8 cellular contexts compared by ENCODE assay signal in the genomic region with DNA sequence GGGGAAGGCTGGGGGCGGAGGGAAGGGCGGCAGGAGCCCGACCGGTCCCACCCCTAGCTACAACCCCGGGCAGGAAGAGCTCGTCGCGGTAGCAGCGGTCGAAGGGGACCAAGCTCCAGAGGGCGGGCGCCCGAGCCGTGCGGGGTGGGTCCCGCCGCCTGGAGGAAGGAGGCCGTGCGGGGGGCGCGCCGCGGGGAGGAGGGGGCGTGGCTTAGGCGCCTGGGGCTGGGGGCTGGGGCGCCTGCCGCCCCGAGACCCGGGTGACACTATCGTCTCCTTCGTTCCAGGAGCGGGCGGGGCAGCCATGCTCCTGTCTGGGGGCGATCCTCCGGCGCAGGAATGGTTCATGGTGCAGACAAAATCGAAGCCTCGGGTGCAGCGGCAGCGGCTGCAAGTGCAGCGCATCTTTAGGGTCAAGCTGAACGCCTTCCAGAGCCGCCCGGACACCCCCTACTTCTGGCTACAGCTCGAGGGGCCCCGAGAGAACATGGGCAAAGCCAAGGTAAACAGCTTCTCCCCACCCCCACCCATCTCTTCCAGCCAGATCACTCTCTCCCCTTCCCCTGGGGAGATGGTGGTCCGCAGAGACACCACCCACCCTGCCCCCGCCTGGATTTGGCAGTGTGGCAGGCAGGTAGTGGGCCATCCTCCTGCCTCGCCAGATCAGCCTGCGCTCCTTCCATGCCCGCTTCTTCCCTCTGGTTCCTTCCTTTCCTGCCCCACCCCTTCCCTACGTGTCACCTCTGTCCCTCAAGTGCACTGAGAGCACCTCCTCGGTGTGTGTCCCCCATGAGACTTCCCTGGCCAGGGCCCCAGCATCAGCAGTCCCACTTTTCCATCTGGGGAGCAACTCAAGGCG. TPM values are rescaled to one million over a fixed set of nuclear protein-coding genes. Genes with fewer than 3 reads are reported as not detected.
DNase-seq lines count a peak whose midpoint lies in the region; ATAC-seq, FAIRE-seq and TF ChIP-seq lines count a peak whose summit lies in the region.

A gene (plus strand): TSS at position 61 of the 859 bp plus-strand sequence. CDS start 244 bp downstream, at position 305.

- H3K4me2 ChIP-seq in HepG2 (ENCODE audit: low read depth, low read length) = peak within 1 kb of the TSS; percentile 83

- H3K4me1 Mint-ChIP-seq in dendritic cell treated with granulocyte-macrophage colony-stimulating factor and Interleukin-4, amounts not matched to agents 40 ng/mL and 50 ng/mL, for 4 days (ENCODE audit: low read depth) = peaks cover 44% of the 10 kb centered on the region

- peak within 1 kb of the TSS; percentile 59 for H3K4me3 Mint-ChIP-seq in dendritic cell treated with granulocyte-macrophage colony-stimulating factor and Interleukin-4, amounts not matched to agents 40 ng/mL and 50 ng/mL, for 4 days

- H2AFZ ChIP-seq in HepG2 (ENCODE audit: low read length) = peak within 1 kb of the TSS; percentile 23

- in situ Hi-C loops in HepG2 (cut with HindIII; ENCODE audit: extremely low pct_ligation_motif_present, low pct_unique_long_range_greater_than_20kb) = no loop called here

- no TSS peak for BruUV-seq in HepG2 (replicated peaks; lab: Mats Ljungman, UMichigan)

- peak within 1 kb of the TSS; percentile 18; the same call in 1 of the 2 replicates for H3K9ac ChIP-seq in HepG2 (ENCODE audit: insufficient read depth, low read depth, low read length)

- H3K27ac ChIP-seq in HepG2 (ENCODE audit: extremely low read length, insufficient read depth, low read length) = no peak within 1 kb of the TSS

- FAIRE-seq in HepG2 (lab: Jason Lieb, UNC) = no peak

- TF ChIP-seq POLR2A in HepG2 (IDR thresholded peaks at IDR 0.05; ENCODE audit: insufficient read depth in 1 of 2, low read depth in 2 of 2, low read length in 2 of 2) = no peak

- peak within 1 kb of the TSS; percentile 54 to 74 (median 62) for H3K4me3 ChIP-seq in HepG2 (replicated peaks in 1 of 3; ENCODE audit: insufficient read depth in 1 of 3, low read depth in 2 of 3, low read length in 3 of 3)

- H3K4me1 ChIP-seq in HepG2 (ENCODE audit: insufficient read depth, low read length) = peaks cover 43% of the 10 kb centered on the region

- POLR2A ChIA-PET in HepG2 (lab: Yijun Ruan, JAX) = interaction anchor here (0.8 to 3.3 kb wide), 10 partner anchors 7 to 33 kb away, joined by 3 to 17 read pairs (median 4); a partner anchor contains a TSS

- 3% methylated on average over 53 of the region's 54 CpGs for WGBS in HepG2 (ENCODE audit: low lambda C conversion rate)

- H3K9me3 Mint-ChIP-seq in dendritic cell treated with granulocyte-macrophage colony-stimulating factor and Interleukin-4, amounts not matched to agents 40 ng/mL and 50 ng/mL, for 4 days = no peaks in the 10 kb centered on the region

- TF ChIP-seq EP300 in HepG2 (IDR thresholded peaks at IDR 0.05; ENCODE audit: low read depth in 2 of 2, low read length in 2 of 2) (no peak), HepG2 (CRISPR knock-in tag; IDR thresholded peaks at IDR 0.05; ENCODE audit: borderline replicate concordance) (no peak)

- peak within 1 kb of the TSS; percentile 40 for H3K27ac Mint-ChIP-seq in dendritic cell treated with granulocyte-macrophage colony-stimulating factor and Interleukin-4, amounts not matched to agents 40 ng/mL and 50 ng/mL, for 4 days

- TF ChIP-seq RAD21 in HepG2 (CRISPR knock-in tag; IDR thresholded peaks at IDR 0.05) = no peak

- CTCF ChIA-PET in HepG2 (lab: Yijun Ruan, JAX; ENCODE audit: low intra/inter-chr PET ratio, low total read pairs) = no interaction called here

- no peak for DNase-seq in activated CD4-positive, CD25-positive, alpha-beta regulatory T cell treated with anti-CD3 and anti-CD28 coated beads, Interleukin-2, amount 50 U/mL, for 72 hours
- DNase-seq in UCSD-AML1 (lab: John Stamatoyannopoulos, UW; ENCODE audit: unreplicated experiment) (peak; percentile 75), HepG2 (ENCODE audit: low spot score) (no peak)
- DNase-seq in stimulated activated CD8-positive, alpha-beta memory T cell treated with anti-CD3 and anti-CD28 coated beads, Interleukin-4, amount 100 ng/mL, for 24 hours (ENCODE audit: low read depth) = peak; percentile 11

- no peaks in the 10 kb centered on the region for H3K79me2 ChIP-seq in HepG2 (ENCODE audit: insufficient read depth, low read length)

- H3K27me3 ChIP-seq in HepG2 (ENCODE audit: control insufficient read depth in 1 of 2, insufficient read depth in 2 of 2, low read length in 2 of 2) = peaks cover 15 to 55% of the 10 kb centered on the region in 2 experiments

- H3K36me3 Mint-ChIP-seq in dendritic cell treated with granulocyte-macrophage colony-stimulating factor and Interleukin-4, amounts not matched to agents 40 ng/mL and 50 ng/mL, for 4 days (ENCODE audit: low read depth) = no peaks in the 10 kb centered on the region

- no peaks in the 10 kb centered on the region for H4K20me1 ChIP-seq in HepG2 (ENCODE audit: insufficient read depth, low read length)

- H3K9me3 ChIP-seq in HepG2 (ENCODE audit: low read length) = no peaks in the 10 kb centered on the region

- peaks cover 14% of the 10 kb centered on the region for H3K27me3 Mint-ChIP-seq in dendritic cell treated with granulocyte-macrophage colony-stimulating factor and Interleukin-4, amounts not matched to agents 40 ng/mL and 50 ng/mL, for 4 days

- peak; percentile 55 to 63 for ATAC-seq in activated CD4-positive, CD25-positive, alpha-beta regulatory T cell treated with anti-CD3 and anti-CD28 coated beads, Interleukin-2, amount 50 U/mL, for 24 hours
- ATAC-seq in HepG2 (peak; percentile 78), HG02852 (IDR thresholded peaks at IDR 0.05; ENCODE audit: unreplicated experiment) (no peak), GM21360 (IDR thresholded peaks at IDR 0.05; ENCODE audit: unreplicated experiment) (no peak)

- TF ChIP-seq CTCF in HepG2 (CRISPR knock-in tag; IDR thresholded peaks at IDR 0.05) = 0 out of 2 replicates have a peak, but pooled peaks have one; percentile 5

- intact Hi-C loops in dendritic cell treated with granulocyte-macrophage colony-stimulating factor and Interleukin-4, amounts not matched to agents 40 ng/mL and 50 ng/mL, for 4 days (cut with micrococcal nuclease) = no loop called here
- intact Hi-C loops in HepG2 (cut with micrococcal nuclease; ENCODE audit: unreplicated experiment) = loop anchor here (2.0 kb wide), 1 partner anchor 32 kb away; no protein-coding TSS in a partner anchor

- H3K36me3 ChIP-seq in HepG2 (replicated peaks in 1 of 2; ENCODE audit: control insufficient read depth in 1 of 2, insufficient read depth in 2 of 2, low read length in 2 of 2) = no peaks in the 10 kb centered on the region

TF ChIP-seq in HepG2, 621 proteins besides CTCF, POLR2A, EP300 and RAD21 (continues in another document):
- TF ChIP-seq PAWR (CRISPR knock-in tag; IDR thresholded peaks at IDR 0.05; ENCODE audit: borderline replicate concordance) (no peak), ZFP36 (IDR thresholded peaks at IDR 0.05; ENCODE audit: borderline replicate concordance, low read depth, low read length, partially characterized antibody) (no peak), ZNF557 (CRISPR knock-in tag; IDR thresholded peaks at IDR 0.05) (no peak), ZBTB3 (CRISPR knock-in tag; IDR thresholded peaks at IDR 0.05; ENCODE audit: borderline replicate concordance, low read depth) (no peak)
- TF ChIP-seq, protein P1, sequence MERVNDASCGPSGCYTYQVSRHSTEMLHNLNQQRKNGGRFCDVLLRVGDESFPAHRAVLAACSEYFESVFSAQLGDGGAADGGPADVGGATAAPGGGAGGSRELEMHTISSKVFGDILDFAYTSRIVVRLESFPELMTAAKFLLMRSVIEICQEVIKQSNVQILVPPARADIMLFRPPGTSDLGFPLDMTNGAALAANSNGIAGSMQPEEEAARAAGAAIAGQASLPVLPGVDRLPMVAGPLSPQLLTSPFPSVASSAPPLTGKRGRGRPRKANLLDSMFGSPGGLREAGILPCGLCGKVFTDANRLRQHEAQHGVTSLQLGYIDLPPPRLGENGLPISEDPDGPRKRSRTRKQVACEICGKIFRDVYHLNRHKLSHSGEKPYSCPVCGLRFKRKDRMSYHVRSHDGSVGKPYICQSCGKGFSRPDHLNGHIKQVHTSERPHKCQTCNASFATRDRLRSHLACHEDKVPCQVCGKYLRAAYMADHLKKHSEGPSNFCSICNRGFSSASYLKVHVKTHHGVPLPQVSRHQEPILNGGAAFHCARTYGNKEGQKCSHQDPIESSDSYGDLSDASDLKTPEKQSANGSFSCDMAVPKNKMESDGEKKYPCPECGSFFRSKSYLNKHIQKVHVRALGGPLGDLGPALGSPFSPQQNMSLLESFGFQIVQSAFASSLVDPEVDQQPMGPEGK (CRISPR knock-in tag; IDR thresholded peaks at IDR 0.05) = peak; percentile 70
- TF ChIP-seq, protein P2, sequence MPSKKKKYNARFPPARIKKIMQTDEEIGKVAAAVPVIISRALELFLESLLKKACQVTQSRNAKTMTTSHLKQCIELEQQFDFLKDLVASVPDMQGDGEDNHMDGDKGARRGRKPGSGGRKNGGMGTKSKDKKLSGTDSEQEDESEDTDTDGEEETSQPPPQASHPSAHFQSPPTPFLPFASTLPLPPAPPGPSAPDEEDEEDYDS (CRISPR knock-in tag; IDR thresholded peaks at IDR 0.05) = no peak

RNA-seq across cellular contexts. Expression of the gene that starts here (rescaled TPM):
- 1.1 and 1.3 TPM in 2 replicates for total RNA-seq in HepG2 (2016; rRNA removed; fragmentation: Illumina TruSeq; extraction: Trizol)
- 0.09 and 0.10 TPM in 2 replicates for total RNA-seq in HepG2 (2016; cell fraction: cytosol; rRNA removed; fragmentation: Illumina TruSeq; extraction: Trizol; ENCODE audit: low read depth)
- 0.91 and 1.1 TPM in 2 replicates for total RNA-seq in HepG2 (2016; cell fraction: insoluble cytoplasmic fraction; rRNA removed; fragmentation: Illumina TruSeq; extraction: Trizol)
- 0.24 and 0.34 TPM in 2 replicates for total RNA-seq in HepG2 (2016; cell fraction: membrane; rRNA removed; fragmentation: Illumina TruSeq; extraction: Trizol)
- total RNA-seq in HepG2 (2016; cell fraction: nucleus; rRNA removed; fragmentation: Illumina TruSeq; extraction: Trizol) = 1.0 and 1.4 TPM in 2 replicates
- 0.63 and 0.95 TPM in 2 replicates for polyA plus RNA-seq in HepG2 (2011; rRNA removed)
- polyA plus RNA-seq in HepG2 (2011; cell fraction: cytosol; rRNA removed) = 0.39 and 0.44 TPM in 2 replicates
- 2.0 and 2.1 TPM in 2 replicates for polyA plus RNA-seq in HepG2 (2011; cell fraction: nucleus; rRNA removed)
- polyA plus RNA-seq in HepG2 (2012) = 1.8 and 5.9 TPM in 2 replicates
- polyA plus RNA-seq in HepG2 (2016; cell fraction: cytosol; fragmentation: Illumina TruSeq; extraction: Trizol; ENCODE audit: low read depth) = 0.07 and 0.08 TPM in 2 replicates
- polyA plus RNA-seq in HepG2 (2016; cell fraction: insoluble cytoplasmic fraction; fragmentation: Illumina TruSeq; extraction: Trizol; ENCODE audit: low read depth) = 0.72 and 0.83 TPM in 2 replicates
- 0.13 and 0.14 TPM in 2 replicates for polyA plus RNA-seq in HepG2 (2016; cell fraction: membrane; fragmentation: Illumina TruSeq; extraction: Trizol; ENCODE audit: low read depth)
- 1.2 and 1.5 TPM in 2 replicates for polyA plus RNA-seq in HepG2 (2016; cell fraction: nucleus; fragmentation: Illumina TruSeq; extraction: Trizol; ENCODE audit: insufficient read depth, low read depth)
- 2.4 TPM in 1 of 2 replicates, not detected in the other for polyA minus RNA-seq in HepG2 (2011; rRNA and poly(A)+ RNA removed; ENCODE audit: low replicate concordance)
- 1.4 and 1.5 TPM in 2 replicates for polyA minus RNA-seq in HepG2 (2011; cell fraction: cytosol; rRNA and poly(A)+ RNA removed)
- polyA minus RNA-seq in HepG2 (2011; cell fraction: nucleus; rRNA and poly(A)+ RNA removed) = 1.7 and 1.9 TPM in 2 replicates

Comparison
In these comparisons a context has a peak if more than half of its experiments do, and no peak if none do; other contexts are left out.
1. ATAC-seq: peak in activated CD4-positive, CD25-positive, alpha-beta regulatory T cell treated with anti-CD3 and anti-CD28 coated beads, Interleukin-2, amount 50 U/mL, for 24 hours (2 of 2) and HepG2 (single experiment); none in HG02852 (single experiment) and GM21360 (single experiment).
2. DNase-seq: peak in UCSD-AML1 (single experiment) and stimulated activated CD8-positive, alpha-beta memory T cell treated with anti-CD3 and anti-CD28 coated beads, Interleukin-4, amount 100 ng/mL, for 24 hours (single experiment); none in activated CD4-positive, CD25-positive, alpha-beta regulatory T cell treated with anti-CD3 and anti-CD28 coated beads, Interleukin-2, amount 50 U/mL, for 72 hours (single experiment) and HepG2 (single experiment).